ENCODE assay signal across 1 cellular context in the genomic region with DNA sequence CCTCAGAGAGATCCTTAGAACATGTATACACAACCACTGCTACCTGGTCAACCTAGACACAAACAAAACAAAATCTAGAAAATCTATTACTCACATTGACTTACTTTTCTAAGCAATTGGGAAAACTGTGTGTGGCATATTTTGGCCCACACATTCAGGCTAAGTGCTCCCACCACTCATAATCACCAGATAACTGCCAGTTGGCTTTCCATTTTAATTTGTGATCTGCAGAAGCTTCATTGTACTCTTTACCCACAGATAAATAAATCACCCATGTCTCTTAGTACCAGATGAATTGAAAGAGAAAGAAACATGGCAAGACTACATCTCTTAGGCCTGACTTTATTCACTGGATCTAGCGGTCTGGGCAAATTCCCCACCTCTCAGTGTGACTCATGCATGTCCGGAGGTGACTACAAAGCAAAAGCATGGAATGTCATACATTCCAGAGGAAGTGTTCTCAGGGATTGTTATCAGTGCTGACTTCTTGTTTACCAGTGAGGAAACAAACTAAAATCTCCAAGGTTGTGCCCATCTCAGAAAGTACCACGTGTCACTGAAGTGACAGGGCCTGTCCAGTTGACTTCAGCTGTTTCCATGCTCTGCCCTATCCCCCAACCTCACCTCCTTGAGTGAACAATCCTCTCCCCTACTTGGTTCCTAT.
TF ChIP-seq lines count a peak whose summit lies in the region.

No MANE protein-coding gene starts in this region.

TF ChIP-seq in HepG2, 621 proteins besides CTCF, POLR2A, EP300 and RAD21 (continued from another document and continues in another):
- TF ChIP-seq, protein P1, sequence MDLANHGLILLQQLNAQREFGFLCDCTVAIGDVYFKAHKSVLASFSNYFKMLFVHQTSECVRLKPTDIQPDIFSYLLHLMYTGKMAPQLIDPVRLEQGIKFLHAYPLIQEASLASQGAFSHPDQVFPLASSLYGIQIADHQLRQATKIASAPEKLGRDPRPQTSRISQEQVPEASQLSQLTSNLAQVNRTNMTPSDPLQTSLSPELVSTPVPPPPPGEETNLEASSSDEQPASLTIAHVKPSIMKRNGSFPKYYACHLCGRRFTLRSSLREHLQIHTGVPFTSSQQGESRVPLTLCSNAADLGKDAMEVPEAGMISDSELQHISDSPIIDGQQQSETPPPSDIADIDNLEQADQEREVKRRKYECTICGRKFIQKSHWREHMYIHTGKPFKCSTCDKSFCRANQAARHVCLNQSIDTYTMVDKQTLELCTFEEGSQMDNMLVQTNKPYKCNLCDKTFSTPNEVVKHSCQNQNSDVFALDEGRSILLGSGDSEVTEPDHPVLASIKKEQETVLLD (CRISPR knock-in tag; IDR thresholded peaks at IDR 0.05; ENCODE audit: low read depth) = no peak
- TF ChIP-seq, protein P2, sequence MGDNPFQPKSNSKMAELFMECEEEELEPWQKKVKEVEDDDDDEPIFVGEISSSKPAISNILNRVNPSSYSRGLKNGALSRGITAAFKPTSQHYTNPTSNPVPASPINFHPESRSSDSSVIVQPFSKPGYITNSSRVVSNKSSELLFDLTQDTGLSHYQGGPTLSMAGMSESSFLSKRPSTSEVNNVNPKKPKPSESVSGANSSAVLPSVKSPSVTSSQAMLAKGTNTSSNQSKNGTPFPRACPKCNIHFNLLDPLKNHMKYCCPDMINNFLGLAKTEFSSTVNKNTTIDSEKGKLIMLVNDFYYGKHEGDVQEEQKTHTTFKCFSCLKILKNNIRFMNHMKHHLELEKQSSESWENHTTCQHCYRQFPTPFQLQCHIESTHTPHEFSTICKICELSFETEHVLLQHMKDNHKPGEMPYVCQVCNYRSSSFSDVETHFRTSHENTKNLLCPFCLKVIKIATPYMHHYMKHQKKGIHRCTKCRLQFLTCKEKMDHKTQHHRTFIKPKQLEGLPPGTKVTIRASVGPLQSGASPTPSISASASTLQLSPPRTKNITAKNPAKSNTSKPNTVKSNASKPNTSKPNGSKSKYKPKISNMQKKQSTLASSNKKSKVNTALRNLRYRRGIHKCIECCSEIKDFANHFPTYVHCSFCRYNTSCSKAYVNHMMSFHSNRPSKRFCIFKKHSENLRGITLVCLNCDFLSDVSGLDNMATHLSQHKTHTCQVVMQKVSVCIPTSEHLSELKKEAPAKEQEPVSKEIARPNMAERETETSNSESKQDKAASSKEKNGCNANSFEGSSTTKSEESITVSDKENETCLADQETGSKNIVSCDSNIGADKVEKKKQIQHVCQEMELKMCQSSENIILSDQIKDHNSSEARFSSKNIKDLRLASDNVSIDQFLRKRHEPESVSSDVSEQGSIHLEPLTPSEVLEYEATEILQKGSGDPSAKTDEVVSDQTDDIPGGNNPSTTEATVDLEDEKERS (CRISPR knock-in tag; IDR thresholded peaks at IDR 0.05) = peak; percentile 37; the same call in 1 of the 2 replicates
- TF ChIP-seq GFI1 (CRISPR knock-in tag; IDR thresholded peaks at IDR 0.05; ENCODE audit: borderline replicate concordance) (peak; percentile 58; the same call in 1 of the 2 replicates), ZNF615 (CRISPR knock-in tag; IDR thresholded peaks at IDR 0.05; ENCODE audit: borderline replicate concordance) (0 out of 2 replicates have a peak, but pooled peaks have one; percentile 54), SOX13 (IDR thresholded peaks at IDR 0.05) (peak; percentile 66), SOX13 (CRISPR knock-in tag; conservative IDR thresholded peaks at IDR 0.05 in 1 of 2, IDR thresholded peaks at IDR 0.05 in 1 of 2) (peak in 1 of 2 experiments; percentile 97; a peak in 2 of 4 replicates), PHF5A (CRISPR knock-in tag; IDR thresholded peaks at IDR 0.05; ENCODE audit: low read depth, unreplicated experiment) (peak; percentile 84), ZNF749 (CRISPR knock-in tag; IDR thresholded peaks at IDR 0.05; ENCODE audit: borderline replicate concordance) (peak; percentile 38; the same call in 1 of the 2 replicates), RXRB (CRISPR knock-in tag; IDR thresholded peaks at IDR 0.05; ENCODE audit: borderline replicate concordance) (peak; percentile 90), ZNF772 (CRISPR knock-in tag; IDR thresholded peaks at IDR 0.05) (0 out of 2 replicates have a peak, but pooled peaks have one; percentile 40), ZNF264 (CRISPR knock-in tag; IDR thresholded peaks at IDR 0.05) (peak; percentile 70; the same call in 1 of the 2 replicates), THAP11 (CRISPR knock-in tag; IDR thresholded peaks at IDR 0.05) (peak; percentile 79), FOXP1 (IDR thresholded peaks at IDR 0.05) (peak; percentile 89), FOXP1 (CRISPR knock-in tag; IDR thresholded peaks at IDR 0.05) (peak; percentile 98), CREB1 (IDR thresholded peaks at IDR 0.05) (peak; percentile 59), CREB1 (CRISPR knock-in tag; IDR thresholded peaks at IDR 0.05) (peak; percentile 89), SP140L (CRISPR knock-in tag; IDR thresholded peaks at IDR 0.05; ENCODE audit: borderline replicate concordance) (no peak), NRL (CRISPR knock-in tag; IDR thresholded peaks at IDR 0.05; ENCODE audit: borderline replicate concordance) (no peak), TP53 (CRISPR knock-in tag; conservative IDR thresholded peaks at IDR 0.05) (0 out of 2 replicates have a peak, but pooled peaks have one; percentile 61), HOXA9 (CRISPR knock-in tag; IDR thresholded peaks at IDR 0.05; ENCODE audit: borderline replicate concordance) (no peak), ZNF660 (CRISPR knock-in tag; IDR thresholded peaks at IDR 0.05; ENCODE audit: borderline replicate concordance, low read depth) (no peak), ZFP41 (CRISPR knock-in tag; IDR thresholded peaks at IDR 0.05; ENCODE audit: borderline replicate concordance) (no peak), MYC (CRISPR knock-in tag; IDR thresholded peaks at IDR 0.05; ENCODE audit: borderline replicate concordance) (peak; percentile 60; the same call in 1 of the 2 replicates), PHF8 (CRISPR knock-in tag; IDR thresholded peaks at IDR 0.05) (no peak), ELF4 (CRISPR knock-in tag; IDR thresholded peaks at IDR 0.05; ENCODE audit: borderline replicate concordance) (no peak), TEAD3 (CRISPR knock-in tag; optimal IDR thresholded peaks at IDR 0.05; ENCODE audit: borderline replicate concordance) (peak; percentile 100), ZNF549 (CRISPR knock-in tag; IDR thresholded peaks at IDR 0.05) (no peak), SATB2 (CRISPR knock-in tag; IDR thresholded peaks at IDR 0.05) (no peak), GTF3A (CRISPR knock-in tag; conservative IDR thresholded peaks at IDR 0.05) (no peak)
- TF ChIP-seq, protein P3, sequence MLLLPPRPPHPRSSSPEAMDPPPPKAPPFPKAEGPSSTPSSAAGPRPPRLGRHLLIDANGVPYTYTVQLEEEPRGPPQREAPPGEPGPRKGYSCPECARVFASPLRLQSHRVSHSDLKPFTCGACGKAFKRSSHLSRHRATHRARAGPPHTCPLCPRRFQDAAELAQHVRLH (CRISPR knock-in tag; IDR thresholded peaks at IDR 0.05; ENCODE audit: borderline replicate concordance, low read depth) = peak; percentile 65; the same call in 1 of the 2 replicates
- TF ChIP-seq, protein P4, sequence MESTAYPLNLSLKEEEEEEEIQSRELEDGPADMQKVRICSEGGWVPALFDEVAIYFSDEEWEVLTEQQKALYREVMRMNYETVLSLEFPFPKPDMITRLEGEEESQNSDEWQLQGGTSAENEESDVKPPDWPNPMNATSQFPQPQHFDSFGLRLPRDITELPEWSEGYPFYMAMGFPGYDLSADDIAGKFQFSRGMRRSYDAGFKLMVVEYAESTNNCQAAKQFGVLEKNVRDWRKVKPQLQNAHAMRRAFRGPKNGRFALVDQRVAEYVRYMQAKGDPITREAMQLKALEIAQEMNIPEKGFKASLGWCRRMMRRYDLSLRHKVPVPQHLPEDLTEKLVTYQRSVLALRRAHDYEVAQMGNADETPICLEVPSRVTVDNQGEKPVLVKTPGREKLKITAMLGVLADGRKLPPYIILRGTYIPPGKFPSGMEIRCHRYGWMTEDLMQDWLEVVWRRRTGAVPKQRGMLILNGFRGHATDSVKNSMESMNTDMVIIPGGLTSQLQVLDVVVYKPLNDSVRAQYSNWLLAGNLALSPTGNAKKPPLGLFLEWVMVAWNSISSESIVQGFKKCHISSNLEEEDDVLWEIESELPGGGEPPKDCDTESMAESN (CRISPR knock-in tag; conservative IDR thresholded peaks at IDR 0.05) = no peak
- TF ChIP-seq, protein P5, sequence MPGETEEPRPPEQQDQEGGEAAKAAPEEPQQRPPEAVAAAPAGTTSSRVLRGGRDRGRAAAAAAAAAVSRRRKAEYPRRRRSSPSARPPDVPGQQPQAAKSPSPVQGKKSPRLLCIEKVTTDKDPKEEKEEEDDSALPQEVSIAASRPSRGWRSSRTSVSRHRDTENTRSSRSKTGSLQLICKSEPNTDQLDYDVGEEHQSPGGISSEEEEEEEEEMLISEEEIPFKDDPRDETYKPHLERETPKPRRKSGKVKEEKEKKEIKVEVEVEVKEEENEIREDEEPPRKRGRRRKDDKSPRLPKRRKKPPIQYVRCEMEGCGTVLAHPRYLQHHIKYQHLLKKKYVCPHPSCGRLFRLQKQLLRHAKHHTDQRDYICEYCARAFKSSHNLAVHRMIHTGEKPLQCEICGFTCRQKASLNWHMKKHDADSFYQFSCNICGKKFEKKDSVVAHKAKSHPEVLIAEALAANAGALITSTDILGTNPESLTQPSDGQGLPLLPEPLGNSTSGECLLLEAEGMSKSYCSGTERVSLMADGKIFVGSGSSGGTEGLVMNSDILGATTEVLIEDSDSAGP (CRISPR knock-in tag; IDR thresholded peaks at IDR 0.05; ENCODE audit: borderline replicate concordance) = no peak
- TF ChIP-seq, protein P6, sequence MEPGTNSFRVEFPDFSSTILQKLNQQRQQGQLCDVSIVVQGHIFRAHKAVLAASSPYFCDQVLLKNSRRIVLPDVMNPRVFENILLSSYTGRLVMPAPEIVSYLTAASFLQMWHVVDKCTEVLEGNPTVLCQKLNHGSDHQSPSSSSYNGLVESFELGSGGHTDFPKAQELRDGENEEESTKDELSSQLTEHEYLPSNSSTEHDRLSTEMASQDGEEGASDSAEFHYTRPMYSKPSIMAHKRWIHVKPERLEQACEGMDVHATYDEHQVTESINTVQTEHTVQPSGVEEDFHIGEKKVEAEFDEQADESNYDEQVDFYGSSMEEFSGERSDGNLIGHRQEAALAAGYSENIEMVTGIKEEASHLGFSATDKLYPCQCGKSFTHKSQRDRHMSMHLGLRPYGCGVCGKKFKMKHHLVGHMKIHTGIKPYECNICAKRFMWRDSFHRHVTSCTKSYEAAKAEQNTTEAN (CRISPR knock-in tag; conservative IDR thresholded peaks at IDR 0.05) = peak; percentile 85
- TF ChIP-seq, protein P7, sequence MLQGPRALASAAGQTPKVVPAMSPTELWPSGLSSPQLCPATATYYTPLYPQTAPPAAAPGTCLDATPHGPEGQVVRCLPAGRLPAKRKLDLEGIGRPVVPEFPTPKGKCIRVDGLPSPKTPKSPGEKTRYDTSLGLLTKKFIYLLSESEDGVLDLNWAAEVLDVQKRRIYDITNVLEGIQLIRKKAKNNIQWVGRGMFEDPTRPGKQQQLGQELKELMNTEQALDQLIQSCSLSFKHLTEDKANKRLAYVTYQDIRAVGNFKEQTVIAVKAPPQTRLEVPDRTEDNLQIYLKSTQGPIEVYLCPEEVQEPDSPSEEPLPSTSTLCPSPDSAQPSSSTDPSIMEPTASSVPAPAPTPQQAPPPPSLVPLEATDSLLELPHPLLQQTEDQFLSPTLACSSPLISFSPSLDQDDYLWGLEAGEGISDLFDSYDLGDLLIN (CRISPR knock-in tag; IDR thresholded peaks at IDR 0.05; ENCODE audit: borderline replicate concordance) = no peak
- TF ChIP-seq, protein P8, sequence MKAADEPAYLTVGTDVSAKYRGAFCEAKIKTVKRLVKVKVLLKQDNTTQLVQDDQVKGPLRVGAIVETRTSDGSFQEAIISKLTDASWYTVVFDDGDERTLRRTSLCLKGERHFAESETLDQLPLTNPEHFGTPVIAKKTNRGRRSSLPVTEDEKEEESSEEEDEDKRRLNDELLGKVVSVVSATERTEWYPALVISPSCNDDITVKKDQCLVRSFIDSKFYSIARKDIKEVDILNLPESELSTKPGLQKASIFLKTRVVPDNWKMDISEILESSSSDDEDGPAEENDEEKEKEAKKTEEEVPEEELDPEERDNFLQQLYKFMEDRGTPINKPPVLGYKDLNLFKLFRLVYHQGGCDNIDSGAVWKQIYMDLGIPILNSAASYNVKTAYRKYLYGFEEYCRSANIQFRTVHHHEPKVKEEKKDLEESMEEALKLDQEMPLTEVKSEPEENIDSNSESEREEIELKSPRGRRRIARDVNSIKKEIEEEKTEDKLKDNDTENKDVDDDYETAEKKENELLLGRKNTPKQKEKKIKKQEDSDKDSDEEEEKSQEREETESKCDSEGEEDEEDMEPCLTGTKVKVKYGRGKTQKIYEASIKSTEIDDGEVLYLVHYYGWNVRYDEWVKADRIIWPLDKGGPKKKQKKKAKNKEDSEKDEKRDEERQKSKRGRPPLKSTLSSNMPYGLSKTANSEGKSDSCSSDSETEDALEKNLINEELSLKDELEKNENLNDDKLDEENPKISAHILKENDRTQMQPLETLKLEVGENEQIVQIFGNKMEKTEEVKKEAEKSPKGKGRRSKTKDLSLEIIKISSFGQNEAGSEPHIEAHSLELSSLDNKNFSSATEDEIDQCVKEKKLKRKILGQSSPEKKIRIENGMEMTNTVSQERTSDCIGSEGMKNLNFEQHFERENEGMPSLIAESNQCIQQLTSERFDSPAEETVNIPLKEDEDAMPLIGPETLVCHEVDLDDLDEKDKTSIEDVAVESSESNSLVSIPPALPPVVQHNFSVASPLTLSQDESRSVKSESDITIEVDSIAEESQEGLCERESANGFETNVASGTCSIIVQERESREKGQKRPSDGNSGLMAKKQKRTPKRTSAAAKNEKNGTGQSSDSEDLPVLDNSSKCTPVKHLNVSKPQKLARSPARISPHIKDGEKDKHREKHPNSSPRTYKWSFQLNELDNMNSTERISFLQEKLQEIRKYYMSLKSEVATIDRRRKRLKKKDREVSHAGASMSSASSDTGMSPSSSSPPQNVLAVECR (CRISPR knock-in tag; IDR thresholded peaks at IDR 0.05; ENCODE audit: borderline replicate concordance) = peak; percentile 71; the same call in 1 of the 2 replicates
- TF ChIP-seq, protein P9, sequence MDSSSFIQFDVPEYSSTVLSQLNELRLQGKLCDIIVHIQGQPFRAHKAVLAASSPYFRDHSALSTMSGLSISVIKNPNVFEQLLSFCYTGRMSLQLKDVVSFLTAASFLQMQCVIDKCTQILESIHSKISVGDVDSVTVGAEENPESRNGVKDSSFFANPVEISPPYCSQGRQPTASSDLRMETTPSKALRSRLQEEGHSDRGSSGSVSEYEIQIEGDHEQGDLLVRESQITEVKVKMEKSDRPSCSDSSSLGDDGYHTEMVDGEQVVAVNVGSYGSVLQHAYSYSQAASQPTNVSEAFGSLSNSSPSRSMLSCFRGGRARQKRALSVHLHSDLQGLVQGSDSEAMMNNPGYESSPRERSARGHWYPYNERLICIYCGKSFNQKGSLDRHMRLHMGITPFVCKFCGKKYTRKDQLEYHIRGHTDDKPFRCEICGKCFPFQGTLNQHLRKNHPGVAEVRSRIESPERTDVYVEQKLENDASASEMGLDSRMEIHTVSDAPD (CRISPR knock-in tag; IDR thresholded peaks at IDR 0.05) = 0 out of 2 replicates have a peak, but pooled peaks have one; percentile 46
- TF ChIP-seq, protein P10, sequence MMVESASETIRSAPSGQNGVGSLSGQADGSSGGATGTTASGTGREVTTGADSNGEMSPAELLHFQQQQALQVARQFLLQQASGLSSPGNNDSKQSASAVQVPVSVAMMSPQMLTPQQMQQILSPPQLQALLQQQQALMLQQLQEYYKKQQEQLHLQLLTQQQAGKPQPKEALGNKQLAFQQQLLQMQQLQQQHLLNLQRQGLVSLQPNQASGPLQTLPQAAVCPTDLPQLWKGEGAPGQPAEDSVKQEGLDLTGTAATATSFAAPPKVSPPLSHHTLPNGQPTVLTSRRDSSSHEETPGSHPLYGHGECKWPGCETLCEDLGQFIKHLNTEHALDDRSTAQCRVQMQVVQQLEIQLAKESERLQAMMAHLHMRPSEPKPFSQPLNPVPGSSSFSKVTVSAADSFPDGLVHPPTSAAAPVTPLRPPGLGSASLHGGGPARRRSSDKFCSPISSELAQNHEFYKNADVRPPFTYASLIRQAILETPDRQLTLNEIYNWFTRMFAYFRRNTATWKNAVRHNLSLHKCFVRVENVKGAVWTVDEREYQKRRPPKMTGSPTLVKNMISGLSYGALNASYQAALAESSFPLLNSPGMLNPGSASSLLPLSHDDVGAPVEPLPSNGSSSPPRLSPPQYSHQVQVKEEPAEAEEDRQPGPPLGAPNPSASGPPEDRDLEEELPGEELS (CRISPR knock-in tag; IDR thresholded peaks at IDR 0.05) = peak; percentile 98
